ENCODE assay signal across 38 cellular contexts in genomic region chr20:45294659-45295058, GRCh38. TPM values are rescaled to one million over a fixed set of nuclear protein-coding genes. Genes with fewer than 3 reads are reported as not detected.
"Had no signal": no experiment of that assay in that cellular context is flagged by ENCODE, and none has a peak within 500 bp of the region (broad histone marks: within the 10 kb centered on the region; RNA-seq: fewer than 3 reads in every experiment).

No MANE protein-coding gene starts in this region.

- ATAC-seq: activated CD4-positive, alpha-beta T cell treated with anti-CD3 and anti-CD28 coated beads for 36 hours; activated CD4-positive, CD25-positive, alpha-beta regulatory T cell treated with anti-CD3 and anti-CD28 coated beads, Interleukin-2, amount 50 U/mL, for 24 hours; activated naive CD8-positive, alpha-beta T cell treated with anti-CD3 and anti-CD28 coated beads, Interleukin-2, amount 50 U/mL, for 24 hours; body of pancreas; WTC11 had no signal

- H3K4me3 Mint-ChIP-seq: activated naive CD4-positive, alpha-beta T cell treated with anti-CD3 and anti-CD28 coated beads, Interleukin-2, amount 10 ng/mL, durations not matched to agents 7 days and 5 days; WTC11 had no signal

- H3K27ac Mint-ChIP-seq: activated CD4-positive, alpha-beta memory T cell treated with anti-CD3 and anti-CD28 coated beads, Interleukin-2, amount 10 ng/mL, durations not matched to agents 7 days and 5 days; activated CD4-positive, alpha-beta T cell treated with anti-CD3 and anti-CD28 coated beads for 36 hours; activated CD4-positive, alpha-beta T cell treated with anti-CD3 and anti-CD28 coated beads, Interleukin-2, amount 10 ng/mL, durations not matched to agents 7 days and 5 days; activated CD8-positive, alpha-beta memory T cell treated with anti-CD3 and anti-CD28 coated beads, Interleukin-2, amount 10 ng/mL, durations not matched to agents 7 days and 5 days; activated CD8-positive, alpha-beta T cell treated with anti-CD3 and anti-CD28 coated beads, Interleukin-2, amount 10 ng/mL, durations not matched to agents 7 days and 5 days; activated naive CD4-positive, alpha-beta T cell treated with anti-CD3 and anti-CD28 coated beads, Interleukin-2, amount 10 ng/mL, durations not matched to agents 7 days and 5 days; activated naive CD4-positive, alpha-beta T cell treated with anti-CD3 and anti-CD28 coated beads, Interleukin-2, amount 50 U/mL, for 24 hours; activated naive CD8-positive, alpha-beta T cell; activated naive CD8-positive, alpha-beta T cell treated with anti-CD3 and anti-CD28 coated beads, Interleukin-2, amount 10 ng/mL, durations not matched to agents 7 days and 5 days; activated naive CD8-positive, alpha-beta T cell treated with anti-CD3 and anti-CD28 coated beads, Interleukin-2, amount 50 U/mL, for 24 hours; activated T-cell treated with anti-CD3 and anti-CD28 coated beads, Interleukin-2, amount 50 U/mL, for 24 hours; activated T-helper 2 cell treated with anti-CD3 and anti-CD28 coated beads, Interferon-gamma antibody, Interleukin-2, Interleukin-4, amounts not matched to agents 10 μg/mL and 5 μg/mL and 100 μg/mL, durations not matched to agents 14 hours and 24 hours and 36 hours; T-helper 1 cell treated with Interleukin-12 subunit alpha and Interleukin-12 subunit beta and Interleukin-4 antibody, amounts not matched to agents 30 μg/mL and 1 μg/mL, for 36 hours; T-helper 2 cell treated with Interferon-gamma antibody and Interleukin-4, amounts not matched to agents 5 μg/mL and 100 μg/mL, for 36 hours; WTC11 had no signal

- H3K9me3 Mint-ChIP-seq: activated CD4-positive, alpha-beta memory T cell treated with anti-CD3 and anti-CD28 coated beads, Interleukin-2, amount 10 ng/mL, durations not matched to agents 7 days and 5 days; activated CD4-positive, alpha-beta T cell treated with anti-CD3 and anti-CD28 coated beads, Interleukin-2, amount 10 ng/mL, durations not matched to agents 7 days and 5 days; activated naive CD4-positive, alpha-beta T cell treated with anti-CD3 and anti-CD28 coated beads, Interleukin-2, amount 50 U/mL, for 24 hours; activated naive CD8-positive, alpha-beta T cell treated with anti-CD3 and anti-CD28 coated beads, Interleukin-2, amount 10 ng/mL, durations not matched to agents 7 days and 5 days; activated naive CD8-positive, alpha-beta T cell treated with anti-CD3 and anti-CD28 coated beads, Interleukin-2, amount 50 U/mL, for 24 hours; activated T-cell treated with anti-CD3 and anti-CD28 coated beads, Interleukin-2, amount 50 U/mL, for 24 hours; activated T-helper 2 cell treated with anti-CD3 and anti-CD28 coated beads, Interferon-gamma antibody, Interleukin-2, Interleukin-4, amounts not matched to agents 10 μg/mL and 5 μg/mL and 100 μg/mL, durations not matched to agents 14 hours and 24 hours and 36 hours; T-helper 1 cell treated with Interleukin-12 subunit alpha and Interleukin-12 subunit beta and Interleukin-4 antibody, amounts not matched to agents 30 μg/mL and 1 μg/mL, for 36 hours; T-helper 2 cell treated with Interferon-gamma antibody and Interleukin-4, amounts not matched to agents 5 μg/mL and 100 μg/mL, for 36 hours had no signal

- H3K36me3 Mint-ChIP-seq: activated naive CD4-positive, alpha-beta T cell treated with anti-CD3 and anti-CD28 coated beads, Interleukin-2, amount 10 ng/mL, durations not matched to agents 7 days and 5 days; activated naive CD4-positive, alpha-beta T cell treated with anti-CD3 and anti-CD28 coated beads, Interleukin-2, amount 50 U/mL, for 24 hours; activated naive CD8-positive, alpha-beta T cell; activated naive CD8-positive, alpha-beta T cell treated with anti-CD3 and anti-CD28 coated beads, Interleukin-2, amount 10 ng/mL, durations not matched to agents 7 days and 5 days had no signal

- H3K36me3 ChIP-seq: ascending aorta, brain microvascular endothelial cell, breast epithelium, WERI-Rb-1 had no signal

- H3K4me3 ChIP-seq: body of pancreas had no signal

- H3K9me3 ChIP-seq: ascending aorta, body of pancreas, breast epithelium had no signal

- H3K27ac ChIP-seq: ascending aorta, body of pancreas, brain microvascular endothelial cell, breast epithelium, WERI-Rb-1 had no signal

- H3K4me1 ChIP-seq: breast epithelium had no signal

- H3K27me3 ChIP-seq: ascending aorta, body of pancreas, brain microvascular endothelial cell had no signal

- DNase-seq: activated CD4-positive, alpha-beta memory T cell treated with anti-CD3 and anti-CD28 coated beads, Interleukin-2, amount 10 ng/mL, durations not matched to agents 7 days and 5 days; activated CD4-positive, alpha-beta T cell treated with anti-CD3 and anti-CD28 coated beads for 1 hour; activated CD4-positive, alpha-beta T cell treated with anti-CD3 and anti-CD28 coated beads for 36 hours; activated CD4-positive, alpha-beta T cell treated with anti-CD3 and anti-CD28 coated beads for 48 hours; activated CD4-positive, alpha-beta T cell treated with anti-CD3 and anti-CD28 coated beads, Interleukin-2, amount 10 ng/mL, durations not matched to agents 7 days and 5 days; activated CD4-positive, alpha-beta T cell treated with anti-CD3 and anti-CD28 coated beads, Interleukin-2, amount 50 U/mL, for 48 hours; activated CD4-positive, CD25-positive, alpha-beta regulatory T cell; activated CD8-positive, alpha-beta memory T cell treated with anti-CD3 and anti-CD28 coated beads for 24 hours; activated CD8-positive, alpha-beta memory T cell treated with anti-CD3 and anti-CD28 coated beads, Interleukin-2, amount 10 ng/mL, durations not matched to agents 7 days and 5 days; activated CD8-positive, alpha-beta memory T cell treated with anti-CD3 and anti-CD28 coated beads, Interleukin-2, amount 50 U/mL, for 48 hours; activated CD8-positive, alpha-beta T cell treated with anti-CD3 and anti-CD28 coated beads, Interleukin-2, amount 10 ng/mL, durations not matched to agents 7 days and 5 days; activated effector memory CD4-positive, alpha-beta T cell treated with Interleukin-2 at 50 U/mL for 16 hours; activated gamma-delta T cell; activated naive CD4-positive, alpha-beta T cell treated with anti-CD3 and anti-CD28 coated beads, Interleukin-2, amount 10 ng/mL, durations not matched to agents 7 days and 5 days; activated naive CD4-positive, alpha-beta T cell treated with Interleukin-2 at 50 U/mL for 16 hours; activated naive CD8-positive, alpha-beta T cell treated with anti-CD3 and anti-CD28 coated beads, Interleukin-2, amount 10 ng/mL, durations not matched to agents 7 days and 5 days; activated naive CD8-positive, alpha-beta T cell treated with anti-CD3 and anti-CD28 coated beads, Interleukin-2, amount 50 U/mL, for 24 hours; activated T-cell treated with anti-CD3 and anti-CD28 coated beads, Interleukin-2, amount 50 U/mL, for 24 hours; activated T-cell treated with anti-CD3 and anti-CD28 coated beads, Interleukin-2, amount 50 U/mL, for 48 hours; amygdala; anterior cingulate cortex; body of pancreas; brain microvascular endothelial cell; central memory CD4-positive, alpha-beta T cell; T-helper 1 cell; T-helper 2 cell; T-helper 9 cell; WERI-Rb-1 had no signal

RNA-seq across cellular contexts. Expression of gene RBPJL, which starts 12.0 kb away (rescaled TPM):
- total RNA-seq: activated CD4-positive, alpha-beta memory T cell treated with anti-CD3 and anti-CD28 coated beads, Interleukin-2, amount 10 ng/mL, durations not matched to agents 7 days and 5 days; activated CD4-positive, alpha-beta T cell treated with anti-CD3 and anti-CD28 coated beads for 36 hours; activated CD4-positive, alpha-beta T cell treated with anti-CD3 and anti-CD28 coated beads, Interleukin-2, amount 10 ng/mL, durations not matched to agents 7 days and 5 days; activated CD8-positive, alpha-beta memory T cell treated with anti-CD3 and anti-CD28 coated beads, Interleukin-2, amount 10 ng/mL, durations not matched to agents 7 days and 5 days; activated CD8-positive, alpha-beta T cell treated with anti-CD3 and anti-CD28 coated beads, Interleukin-2, amount 10 ng/mL, durations not matched to agents 7 days and 5 days; activated naive CD8-positive, alpha-beta T cell treated with anti-CD3 and anti-CD28 coated beads, Interleukin-2, amount 10 ng/mL, durations not matched to agents 7 days and 5 days; activated T-helper 2 cell treated with anti-CD3 and anti-CD28 coated beads, Interferon-gamma antibody, Interleukin-2, Interleukin-4, amounts not matched to agents 10 μg/mL and 5 μg/mL and 100 μg/mL, durations not matched to agents 14 hours and 24 hours and 36 hours; ascending aorta; breast epithelium; cardiac septum had no signal

RNA-seq across cellular contexts. Expression of gene MATN4, which starts 13.4 kb away (rescaled TPM):
- total RNA-seq: cardiac septum had no signal

RNA-seq across cellular contexts. Expression of gene SLPI, which starts 40.3 kb away (rescaled TPM):
- total RNA-seq: activated CD4-positive, alpha-beta T cell treated with anti-CD3 and anti-CD28 coated beads for 36 hours; activated CD8-positive, alpha-beta memory T cell treated with anti-CD3 and anti-CD28 coated beads, Interleukin-2, amount 10 ng/mL, durations not matched to agents 7 days and 5 days; activated CD8-positive, alpha-beta T cell treated with anti-CD3 and anti-CD28 coated beads, Interleukin-2, amount 10 ng/mL, durations not matched to agents 7 days and 5 days; activated naive CD8-positive, alpha-beta T cell treated with anti-CD3 and anti-CD28 coated beads, Interleukin-2, amount 10 ng/mL, durations not matched to agents 7 days and 5 days; activated T-helper 2 cell treated with anti-CD3 and anti-CD28 coated beads, Interferon-gamma antibody, Interleukin-2, Interleukin-4, amounts not matched to agents 10 μg/mL and 5 μg/mL and 100 μg/mL, durations not matched to agents 14 hours and 24 hours and 36 hours had no signal
